ENCODE assay signal across 1 cellular context in the genomic region with DNA sequence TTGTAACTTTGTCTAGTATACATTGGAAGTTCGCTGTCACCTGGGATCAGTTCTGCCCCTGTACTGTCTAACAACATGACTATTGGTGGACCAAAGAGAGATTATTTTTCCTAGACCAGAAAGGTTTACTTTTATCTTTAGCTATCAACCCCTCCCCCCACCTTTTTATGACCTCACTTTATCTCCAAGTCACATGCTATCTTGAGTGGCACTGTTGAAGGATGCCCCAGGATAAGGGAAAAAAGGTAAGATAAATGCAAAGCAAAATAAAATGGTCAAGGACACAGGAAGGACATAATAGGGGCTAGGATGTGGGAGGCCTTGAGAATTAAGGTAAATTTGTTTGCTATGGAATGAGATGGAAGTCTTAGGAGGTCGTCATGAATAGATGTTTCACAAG.
TF ChIP-seq lines count a peak whose summit lies in the region.

No MANE protein-coding gene starts in this region.

TF ChIP-seq in K562, 482 proteins besides CTCF, POLR2A, EP300 and RAD21 (continued from another document and continues in another):
- TF ChIP-seq, protein P1, sequence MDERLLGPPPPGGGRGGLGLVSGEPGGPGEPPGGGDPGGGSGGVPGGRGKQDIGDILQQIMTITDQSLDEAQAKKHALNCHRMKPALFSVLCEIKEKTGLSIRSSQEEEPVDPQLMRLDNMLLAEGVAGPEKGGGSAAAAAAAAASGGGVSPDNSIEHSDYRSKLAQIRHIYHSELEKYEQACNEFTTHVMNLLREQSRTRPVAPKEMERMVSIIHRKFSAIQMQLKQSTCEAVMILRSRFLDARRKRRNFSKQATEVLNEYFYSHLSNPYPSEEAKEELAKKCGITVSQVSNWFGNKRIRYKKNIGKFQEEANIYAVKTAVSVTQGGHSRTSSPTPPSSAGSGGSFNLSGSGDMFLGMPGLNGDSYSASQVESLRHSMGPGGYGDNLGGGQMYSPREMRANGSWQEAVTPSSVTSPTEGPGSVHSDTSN (CRISPR knock-in tag; IDR thresholded peaks at IDR 0.05; ENCODE audit: low read depth), result no peak
- TF ChIP-seq, protein P1 (tag; conservative IDR thresholded peaks at IDR 0.05; ENCODE audit: low read depth), result peak; percentile 70; the same call in 1 of the 2 replicates
- no peak for TF ChIP-seq RBM17 (IDR thresholded peaks at IDR 0.05; ENCODE audit: borderline replicate concordance, low read depth, low read length)
- no peak for TF ChIP-seq RBM34 (IDR thresholded peaks at IDR 0.05; ENCODE audit: borderline replicate concordance, insufficient read depth, low read length)
- peak; percentile 77 for TF ChIP-seq JUND (IDR thresholded peaks at IDR 0.05; ENCODE audit: borderline replicate concordance, low read depth, low read length)
- TF ChIP-seq JUND (tag; IDR thresholded peaks at IDR 0.05; ENCODE audit: borderline replicate concordance, low read depth, low read length), result peak; percentile 77; the same call in 2 of the 3 replicates
- no peak for TF ChIP-seq PTBP1 (IDR thresholded peaks at IDR 0.05; ENCODE audit: low read depth, low read length)
- TF ChIP-seq DPF2 (IDR thresholded peaks at IDR 0.05), result peak; percentile 80
- no peak for TF ChIP-seq BHLHE40 (IDR thresholded peaks at IDR 0.05; ENCODE audit: low read length)
- TF ChIP-seq CHCHD3 (CRISPR knock-in tag; IDR thresholded peaks at IDR 0.05), result no peak
- no peak for TF ChIP-seq ZNF23 (CRISPR knock-in tag; IDR thresholded peaks at IDR 0.05)
- TF ChIP-seq RBFOX2 (IDR thresholded peaks at IDR 0.05; ENCODE audit: low read depth, low read length), result no peak
- peak; percentile 87 for TF ChIP-seq ESRRA (IDR thresholded peaks at IDR 0.05; ENCODE audit: borderline replicate concordance, low read depth)
- no peak for TF ChIP-seq ZNF133 (CRISPR knock-in tag; IDR thresholded peaks at IDR 0.05)
- TF ChIP-seq ZNF140 (CRISPR knock-in tag; IDR thresholded peaks at IDR 0.05), result no peak
- TF ChIP-seq HLTF (IDR thresholded peaks at IDR 0.05), result no peak
- no peak for TF ChIP-seq SMAD4 (CRISPR knock-in tag; conservative IDR thresholded peaks at IDR 0.05)
- TF ChIP-seq HNRNPH1 (optimal IDR thresholded peaks at IDR 0.05; ENCODE audit: low read depth, low read length), result no peak
- no peak for TF ChIP-seq DDX20 (tag; IDR thresholded peaks at IDR 0.05; ENCODE audit: low read depth)
- no peak for TF ChIP-seq ZBTB7A (IDR thresholded peaks at IDR 0.05; ENCODE audit: borderline replicate concordance, control insufficient read depth, low read depth, low read length)
- 0 out of 2 replicates have a peak, but pooled peaks have one; percentile 22 for TF ChIP-seq FOXJ2 (tag; IDR thresholded peaks at IDR 0.05)
- no peak for TF ChIP-seq NR4A1 (CRISPR knock-in tag; IDR thresholded peaks at IDR 0.05)
- no peak for TF ChIP-seq NR4A1 (tag; IDR thresholded peaks at IDR 0.05)
- TF ChIP-seq CHD2 (IDR thresholded peaks at IDR 0.05; ENCODE audit: low read depth, low read length), result no peak
- TF ChIP-seq MIER1 (IDR thresholded peaks at IDR 0.05; ENCODE audit: low read depth), result no peak
- TF ChIP-seq MTA3 (IDR thresholded peaks at IDR 0.05; ENCODE audit: borderline replicate concordance), result no peak
- peak; percentile 47; the same call in 1 of the 2 replicates for TF ChIP-seq MTA1 (IDR thresholded peaks at IDR 0.05; ENCODE audit: borderline replicate concordance)
- 0 out of 2 replicates have a peak, but pooled peaks have one; percentile 32 for TF ChIP-seq SOX6 (IDR thresholded peaks at IDR 0.05)
- no peak for TF ChIP-seq MAFK (IDR thresholded peaks at IDR 0.05; ENCODE audit: low read length)
- TF ChIP-seq ARID1B (IDR thresholded peaks at IDR 0.05), result peak; percentile 63
- TF ChIP-seq NFIC (IDR thresholded peaks at IDR 0.05), result no peak
- no peak for TF ChIP-seq OTX1 (CRISPR knock-in tag; IDR thresholded peaks at IDR 0.05)
- no peak for TF ChIP-seq ZNF253 (CRISPR knock-in tag; conservative IDR thresholded peaks at IDR 0.05)
- peak; percentile 49; the same call in 1 of the 2 replicates for TF ChIP-seq TEAD4 (IDR thresholded peaks at IDR 0.05; ENCODE audit: low read length)
- TF ChIP-seq TEAD4 (CRISPR knock-in tag; IDR thresholded peaks at IDR 0.05; ENCODE audit: borderline replicate concordance), result no peak
- TF ChIP-seq ARHGAP35 (IDR thresholded peaks at IDR 0.05; ENCODE audit: partially characterized antibody), result no peak
- 0 out of 2 replicates have a peak, but pooled peaks have one; percentile 4 for TF ChIP-seq FOXP1 (CRISPR knock-in tag; IDR thresholded peaks at IDR 0.05)
- no peak for TF ChIP-seq TAF15 (IDR thresholded peaks at IDR 0.05; ENCODE audit: low read depth, low read length)
- TF ChIP-seq ZSCAN32 (CRISPR knock-in tag; IDR thresholded peaks at IDR 0.05), result no peak
- no peak for TF ChIP-seq KAT2B (IDR thresholded peaks at IDR 0.05; ENCODE audit: low read depth, low read length)
- TF ChIP-seq, protein P2, sequence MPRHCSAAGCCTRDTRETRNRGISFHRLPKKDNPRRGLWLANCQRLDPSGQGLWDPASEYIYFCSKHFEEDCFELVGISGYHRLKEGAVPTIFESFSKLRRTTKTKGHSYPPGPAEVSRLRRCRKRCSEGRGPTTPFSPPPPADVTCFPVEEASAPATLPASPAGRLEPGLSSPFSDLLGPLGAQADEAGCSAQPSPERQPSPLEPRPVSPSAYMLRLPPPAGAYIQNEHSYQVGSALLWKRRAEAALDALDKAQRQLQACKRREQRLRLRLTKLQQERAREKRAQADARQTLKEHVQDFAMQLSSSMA (CRISPR knock-in tag; IDR thresholded peaks at IDR 0.05), result no peak
- peak; percentile 87 for TF ChIP-seq ATF7 (IDR thresholded peaks at IDR 0.05)
- TF ChIP-seq, protein P3, sequence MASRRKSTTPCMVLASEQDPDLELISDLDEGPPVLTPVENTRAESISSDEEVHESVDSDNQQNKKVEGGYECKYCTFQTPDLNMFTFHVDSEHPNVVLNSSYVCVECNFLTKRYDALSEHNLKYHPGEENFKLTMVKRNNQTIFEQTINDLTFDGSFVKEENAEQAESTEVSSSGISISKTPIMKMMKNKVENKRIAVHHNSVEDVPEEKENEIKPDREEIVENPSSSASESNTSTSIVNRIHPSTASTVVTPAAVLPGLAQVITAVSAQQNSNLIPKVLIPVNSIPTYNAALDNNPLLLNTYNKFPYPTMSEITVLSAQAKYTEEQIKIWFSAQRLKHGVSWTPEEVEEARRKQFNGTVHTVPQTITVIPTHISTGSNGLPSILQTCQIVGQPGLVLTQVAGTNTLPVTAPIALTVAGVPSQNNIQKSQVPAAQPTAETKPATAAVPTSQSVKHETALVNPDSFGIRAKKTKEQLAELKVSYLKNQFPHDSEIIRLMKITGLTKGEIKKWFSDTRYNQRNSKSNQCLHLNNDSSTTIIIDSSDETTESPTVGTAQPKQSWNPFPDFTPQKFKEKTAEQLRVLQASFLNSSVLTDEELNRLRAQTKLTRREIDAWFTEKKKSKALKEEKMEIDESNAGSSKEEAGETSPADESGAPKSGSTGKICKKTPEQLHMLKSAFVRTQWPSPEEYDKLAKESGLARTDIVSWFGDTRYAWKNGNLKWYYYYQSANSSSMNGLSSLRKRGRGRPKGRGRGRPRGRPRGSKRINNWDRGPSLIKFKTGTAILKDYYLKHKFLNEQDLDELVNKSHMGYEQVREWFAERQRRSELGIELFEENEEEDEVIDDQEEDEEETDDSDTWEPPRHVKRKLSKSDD (conservative IDR thresholded peaks at IDR 0.05; ENCODE audit: low read length), result no peak
- 0 out of 2 replicates have a peak, but pooled peaks have one; percentile 22 for TF ChIP-seq LEF1 (IDR thresholded peaks at IDR 0.05)
- TF ChIP-seq, protein P4, sequence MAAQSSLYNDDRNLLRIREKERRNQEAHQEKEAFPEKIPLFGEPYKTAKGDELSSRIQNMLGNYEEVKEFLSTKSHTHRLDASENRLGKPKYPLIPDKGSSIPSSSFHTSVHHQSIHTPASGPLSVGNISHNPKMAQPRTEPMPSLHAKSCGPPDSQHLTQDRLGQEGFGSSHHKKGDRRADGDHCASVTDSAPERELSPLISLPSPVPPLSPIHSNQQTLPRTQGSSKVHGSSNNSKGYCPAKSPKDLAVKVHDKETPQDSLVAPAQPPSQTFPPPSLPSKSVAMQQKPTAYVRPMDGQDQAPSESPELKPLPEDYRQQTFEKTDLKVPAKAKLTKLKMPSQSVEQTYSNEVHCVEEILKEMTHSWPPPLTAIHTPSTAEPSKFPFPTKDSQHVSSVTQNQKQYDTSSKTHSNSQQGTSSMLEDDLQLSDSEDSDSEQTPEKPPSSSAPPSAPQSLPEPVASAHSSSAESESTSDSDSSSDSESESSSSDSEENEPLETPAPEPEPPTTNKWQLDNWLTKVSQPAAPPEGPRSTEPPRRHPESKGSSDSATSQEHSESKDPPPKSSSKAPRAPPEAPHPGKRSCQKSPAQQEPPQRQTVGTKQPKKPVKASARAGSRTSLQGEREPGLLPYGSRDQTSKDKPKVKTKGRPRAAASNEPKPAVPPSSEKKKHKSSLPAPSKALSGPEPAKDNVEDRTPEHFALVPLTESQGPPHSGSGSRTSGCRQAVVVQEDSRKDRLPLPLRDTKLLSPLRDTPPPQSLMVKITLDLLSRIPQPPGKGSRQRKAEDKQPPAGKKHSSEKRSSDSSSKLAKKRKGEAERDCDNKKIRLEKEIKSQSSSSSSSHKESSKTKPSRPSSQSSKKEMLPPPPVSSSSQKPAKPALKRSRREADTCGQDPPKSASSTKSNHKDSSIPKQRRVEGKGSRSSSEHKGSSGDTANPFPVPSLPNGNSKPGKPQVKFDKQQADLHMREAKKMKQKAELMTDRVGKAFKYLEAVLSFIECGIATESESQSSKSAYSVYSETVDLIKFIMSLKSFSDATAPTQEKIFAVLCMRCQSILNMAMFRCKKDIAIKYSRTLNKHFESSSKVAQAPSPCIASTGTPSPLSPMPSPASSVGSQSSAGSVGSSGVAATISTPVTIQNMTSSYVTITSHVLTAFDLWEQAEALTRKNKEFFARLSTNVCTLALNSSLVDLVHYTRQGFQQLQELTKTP (IDR thresholded peaks at IDR 0.05; ENCODE audit: low read depth in 1 of 2, partially characterized antibody in 2 of 2), result no peak
- TF ChIP-seq HDAC1 (IDR thresholded peaks at IDR 0.05), result no peak
- TF ChIP-seq, protein P5, sequence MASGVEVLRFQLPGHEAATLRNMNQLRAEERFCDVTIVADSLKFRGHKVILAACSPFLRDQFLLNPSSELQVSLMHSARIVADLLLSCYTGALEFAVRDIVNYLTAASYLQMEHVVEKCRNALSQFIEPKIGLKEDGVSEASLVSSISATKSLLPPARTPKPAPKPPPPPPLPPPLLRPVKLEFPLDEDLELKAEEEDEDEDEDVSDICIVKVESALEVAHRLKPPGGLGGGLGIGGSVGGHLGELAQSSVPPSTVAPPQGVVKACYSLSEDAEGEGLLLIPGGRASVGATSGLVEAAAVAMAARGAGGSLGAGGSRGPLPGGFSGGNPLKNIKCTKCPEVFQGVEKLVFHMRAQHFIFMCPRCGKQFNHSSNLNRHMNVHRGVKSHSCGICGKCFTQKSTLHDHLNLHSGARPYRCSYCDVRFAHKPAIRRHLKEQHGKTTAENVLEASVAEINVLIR (CRISPR knock-in tag; IDR thresholded peaks at IDR 0.05), result no peak
- no peak for TF ChIP-seq MTA2 (IDR thresholded peaks at IDR 0.05; ENCODE audit: low read depth)
- TF ChIP-seq FOS (IDR thresholded peaks at IDR 0.05; ENCODE audit: extremely low read depth, insufficient read length), result no peak
- no peak for TF ChIP-seq KDM1A (IDR thresholded peaks at IDR 0.05)
- 0 out of 2 replicates have a peak, but pooled peaks have one; percentile 7 for TF ChIP-seq TCF3 (CRISPR knock-in tag; IDR thresholded peaks at IDR 0.05)
- no peak for TF ChIP-seq ADNP (tag; IDR thresholded peaks at IDR 0.05)
- TF ChIP-seq ZNF143 (CRISPR knock-in tag; IDR thresholded peaks at IDR 0.05), result no peak
- TF ChIP-seq JUNB (CRISPR knock-in tag; conservative IDR thresholded peaks at IDR 0.05), result no peak
- no peak for TF ChIP-seq SIN3A (IDR thresholded peaks at IDR 0.05; ENCODE audit: borderline replicate concordance in 2 of 2, control insufficient read depth in 1 of 2, low read depth in 2 of 2, low read length in 2 of 2)
- TF ChIP-seq, protein P6, sequence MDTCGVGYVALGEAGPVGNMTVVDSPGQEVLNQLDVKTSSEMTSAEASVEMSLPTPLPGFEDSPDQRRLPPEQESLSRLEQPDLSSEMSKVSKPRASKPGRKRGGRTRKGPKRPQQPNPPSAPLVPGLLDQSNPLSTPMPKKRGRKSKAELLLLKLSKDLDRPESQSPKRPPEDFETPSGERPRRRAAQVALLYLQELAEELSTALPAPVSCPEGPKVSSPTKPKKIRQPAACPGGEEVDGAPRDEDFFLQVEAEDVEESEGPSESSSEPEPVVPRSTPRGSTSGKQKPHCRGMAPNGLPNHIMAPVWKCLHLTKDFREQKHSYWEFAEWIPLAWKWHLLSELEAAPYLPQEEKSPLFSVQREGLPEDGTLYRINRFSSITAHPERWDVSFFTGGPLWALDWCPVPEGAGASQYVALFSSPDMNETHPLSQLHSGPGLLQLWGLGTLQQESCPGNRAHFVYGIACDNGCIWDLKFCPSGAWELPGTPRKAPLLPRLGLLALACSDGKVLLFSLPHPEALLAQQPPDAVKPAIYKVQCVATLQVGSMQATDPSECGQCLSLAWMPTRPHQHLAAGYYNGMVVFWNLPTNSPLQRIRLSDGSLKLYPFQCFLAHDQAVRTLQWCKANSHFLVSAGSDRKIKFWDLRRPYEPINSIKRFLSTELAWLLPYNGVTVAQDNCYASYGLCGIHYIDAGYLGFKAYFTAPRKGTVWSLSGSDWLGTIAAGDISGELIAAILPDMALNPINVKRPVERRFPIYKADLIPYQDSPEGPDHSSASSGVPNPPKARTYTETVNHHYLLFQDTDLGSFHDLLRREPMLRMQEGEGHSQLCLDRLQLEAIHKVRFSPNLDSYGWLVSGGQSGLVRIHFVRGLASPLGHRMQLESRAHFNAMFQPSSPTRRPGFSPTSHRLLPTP (IDR thresholded peaks at IDR 0.05; ENCODE audit: borderline replicate concordance, extremely low read depth, insufficient read length), result no peak
- TF ChIP-seq, protein P7, sequence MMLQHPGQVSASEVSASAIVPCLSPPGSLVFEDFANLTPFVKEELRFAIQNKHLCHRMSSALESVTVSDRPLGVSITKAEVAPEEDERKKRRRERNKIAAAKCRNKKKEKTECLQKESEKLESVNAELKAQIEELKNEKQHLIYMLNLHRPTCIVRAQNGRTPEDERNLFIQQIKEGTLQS (IDR thresholded peaks at IDR 0.05), result peak; percentile 63; the same call in 1 of the 2 replicates
- TF ChIP-seq, protein P7 (CRISPR knock-in tag; conservative IDR thresholded peaks at IDR 0.05), result no peak
- no peak for TF ChIP-seq ZBTB17 (CRISPR knock-in tag; IDR thresholded peaks at IDR 0.05)
- TF ChIP-seq RCOR1 (IDR thresholded peaks at IDR 0.05; ENCODE audit: borderline replicate concordance in 1 of 2, low read depth in 2 of 2, low read length in 2 of 2), result no peak
- no peak for TF ChIP-seq PRPF4 (IDR thresholded peaks at IDR 0.05; ENCODE audit: insufficient read depth, low read depth, low read length, poor library complexity, severe bottlenecking)
- no peak for TF ChIP-seq NELFE (IDR thresholded peaks at IDR 0.05; ENCODE audit: insufficient read depth, insufficient read length)
